ENCODE assay signal across 1 cellular context in the genomic region with DNA sequence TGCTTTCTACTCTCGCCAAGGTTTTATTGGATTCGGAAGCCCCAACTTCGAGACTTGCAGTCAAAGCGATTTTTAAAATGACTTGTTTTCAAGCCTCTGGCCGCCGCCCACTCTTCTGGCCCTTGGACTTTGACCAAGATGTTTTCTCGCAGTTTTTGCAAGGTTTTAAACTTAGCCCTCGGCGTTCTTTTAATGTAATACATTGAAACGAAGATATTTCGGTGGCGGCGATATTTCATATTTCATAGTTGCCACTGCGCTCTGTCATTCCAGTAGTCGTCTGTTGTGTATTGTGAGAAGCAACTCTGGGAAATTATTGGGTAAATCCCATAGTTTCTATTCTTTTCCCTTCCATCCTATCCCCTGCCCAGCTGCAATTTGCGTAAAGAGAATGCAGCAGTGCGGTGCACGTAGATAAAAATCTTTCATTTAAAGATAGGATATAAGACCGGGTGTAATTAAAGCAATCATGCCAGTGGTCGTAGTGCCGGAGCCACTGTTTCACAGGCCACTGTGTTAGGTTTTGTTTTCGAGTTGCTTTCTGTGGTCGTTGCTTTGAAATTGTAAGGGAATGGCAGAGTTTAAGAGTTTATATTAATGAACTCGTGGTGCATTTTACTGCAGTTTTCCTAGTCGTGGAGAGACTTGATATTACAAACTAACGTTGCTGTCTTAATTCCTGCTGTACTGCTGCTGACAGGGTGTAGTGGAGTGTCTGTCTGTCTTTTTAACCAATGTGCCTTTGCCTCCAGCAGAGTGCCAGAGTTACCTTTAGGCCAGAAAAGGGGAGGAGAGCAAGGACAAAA.
TF ChIP-seq lines count a peak whose summit lies in the region.

No MANE protein-coding gene starts in this region.

TF ChIP-seq in HepG2, 621 proteins besides CTCF, POLR2A, EP300 and RAD21 (continues in another document):
- TF ChIP-seq, protein P1, sequence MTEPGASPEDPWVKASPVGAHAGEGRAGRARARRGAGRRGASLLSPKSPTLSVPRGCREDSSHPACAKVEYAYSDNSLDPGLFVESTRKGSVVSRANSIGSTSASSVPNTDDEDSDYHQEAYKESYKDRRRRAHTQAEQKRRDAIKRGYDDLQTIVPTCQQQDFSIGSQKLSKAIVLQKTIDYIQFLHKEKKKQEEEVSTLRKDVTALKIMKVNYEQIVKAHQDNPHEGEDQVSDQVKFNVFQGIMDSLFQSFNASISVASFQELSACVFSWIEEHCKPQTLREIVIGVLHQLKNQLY (CRISPR knock-in tag; IDR thresholded peaks at IDR 0.05), result no peak
- TF ChIP-seq ZNF138 (CRISPR knock-in tag; IDR thresholded peaks at IDR 0.05; ENCODE audit: low read depth), result no peak
- no peak for TF ChIP-seq GATAD1 (CRISPR knock-in tag; IDR thresholded peaks at IDR 0.05)
- TF ChIP-seq ZNF430 (CRISPR knock-in tag; IDR thresholded peaks at IDR 0.05), result no peak; the same call in 1 of the 2 replicates
- TF ChIP-seq ZNF503 (CRISPR knock-in tag; IDR thresholded peaks at IDR 0.05), result no peak
- no peak for TF ChIP-seq DDIT3 (CRISPR knock-in tag; IDR thresholded peaks at IDR 0.05)
- peak; percentile 83 for TF ChIP-seq KDM5A (IDR thresholded peaks at IDR 0.05; ENCODE audit: borderline replicate concordance, low read length)
- TF ChIP-seq ZGPAT (CRISPR knock-in tag; IDR thresholded peaks at IDR 0.05), result 0 out of 2 replicates have a peak, but pooled peaks have one; percentile 13
- TF ChIP-seq ZNF460 (CRISPR knock-in tag; IDR thresholded peaks at IDR 0.05; ENCODE audit: borderline replicate concordance), result no peak
- TF ChIP-seq THYN1 (CRISPR knock-in tag; IDR thresholded peaks at IDR 0.05; ENCODE audit: borderline replicate concordance, low read depth), result no peak
- 0 out of 2 replicates have a peak, but pooled peaks have one; percentile 7 for TF ChIP-seq ZFP90 (CRISPR knock-in tag; IDR thresholded peaks at IDR 0.05; ENCODE audit: borderline replicate concordance)
- TF ChIP-seq, protein P2, sequence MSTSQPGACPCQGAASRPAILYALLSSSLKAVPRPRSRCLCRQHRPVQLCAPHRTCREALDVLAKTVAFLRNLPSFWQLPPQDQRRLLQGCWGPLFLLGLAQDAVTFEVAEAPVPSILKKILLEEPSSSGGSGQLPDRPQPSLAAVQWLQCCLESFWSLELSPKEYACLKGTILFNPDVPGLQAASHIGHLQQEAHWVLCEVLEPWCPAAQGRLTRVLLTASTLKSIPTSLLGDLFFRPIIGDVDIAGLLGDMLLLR (CRISPR knock-in tag; IDR thresholded peaks at IDR 0.05), result no peak
- peak; percentile 0 for TF ChIP-seq ASH2L (IDR thresholded peaks at IDR 0.05; ENCODE audit: insufficient read length, low read depth, low read length)
- no peak for TF ChIP-seq MYPOP (CRISPR knock-in tag; IDR thresholded peaks at IDR 0.05)
- no peak for TF ChIP-seq ZNF383 (CRISPR knock-in tag; IDR thresholded peaks at IDR 0.05; ENCODE audit: borderline replicate concordance)
- TF ChIP-seq MZF1 (CRISPR knock-in tag; IDR thresholded peaks at IDR 0.05; ENCODE audit: borderline replicate concordance), result no peak
- TF ChIP-seq POLR2AphosphoS2 (IDR thresholded peaks at IDR 0.05; ENCODE audit: low read depth, low read length), result no peak
- no peak for TF ChIP-seq FOXA1 (IDR thresholded peaks at IDR 0.05)
- no peak for TF ChIP-seq FOXA1 (CRISPR knock-in tag; IDR thresholded peaks at IDR 0.05)
- peak; percentile 17 for TF ChIP-seq PHF8 (CRISPR knock-in tag; IDR thresholded peaks at IDR 0.05)
- TF ChIP-seq HES4 (CRISPR knock-in tag; IDR thresholded peaks at IDR 0.05; ENCODE audit: borderline replicate concordance), result no peak
- TF ChIP-seq, protein P3, sequence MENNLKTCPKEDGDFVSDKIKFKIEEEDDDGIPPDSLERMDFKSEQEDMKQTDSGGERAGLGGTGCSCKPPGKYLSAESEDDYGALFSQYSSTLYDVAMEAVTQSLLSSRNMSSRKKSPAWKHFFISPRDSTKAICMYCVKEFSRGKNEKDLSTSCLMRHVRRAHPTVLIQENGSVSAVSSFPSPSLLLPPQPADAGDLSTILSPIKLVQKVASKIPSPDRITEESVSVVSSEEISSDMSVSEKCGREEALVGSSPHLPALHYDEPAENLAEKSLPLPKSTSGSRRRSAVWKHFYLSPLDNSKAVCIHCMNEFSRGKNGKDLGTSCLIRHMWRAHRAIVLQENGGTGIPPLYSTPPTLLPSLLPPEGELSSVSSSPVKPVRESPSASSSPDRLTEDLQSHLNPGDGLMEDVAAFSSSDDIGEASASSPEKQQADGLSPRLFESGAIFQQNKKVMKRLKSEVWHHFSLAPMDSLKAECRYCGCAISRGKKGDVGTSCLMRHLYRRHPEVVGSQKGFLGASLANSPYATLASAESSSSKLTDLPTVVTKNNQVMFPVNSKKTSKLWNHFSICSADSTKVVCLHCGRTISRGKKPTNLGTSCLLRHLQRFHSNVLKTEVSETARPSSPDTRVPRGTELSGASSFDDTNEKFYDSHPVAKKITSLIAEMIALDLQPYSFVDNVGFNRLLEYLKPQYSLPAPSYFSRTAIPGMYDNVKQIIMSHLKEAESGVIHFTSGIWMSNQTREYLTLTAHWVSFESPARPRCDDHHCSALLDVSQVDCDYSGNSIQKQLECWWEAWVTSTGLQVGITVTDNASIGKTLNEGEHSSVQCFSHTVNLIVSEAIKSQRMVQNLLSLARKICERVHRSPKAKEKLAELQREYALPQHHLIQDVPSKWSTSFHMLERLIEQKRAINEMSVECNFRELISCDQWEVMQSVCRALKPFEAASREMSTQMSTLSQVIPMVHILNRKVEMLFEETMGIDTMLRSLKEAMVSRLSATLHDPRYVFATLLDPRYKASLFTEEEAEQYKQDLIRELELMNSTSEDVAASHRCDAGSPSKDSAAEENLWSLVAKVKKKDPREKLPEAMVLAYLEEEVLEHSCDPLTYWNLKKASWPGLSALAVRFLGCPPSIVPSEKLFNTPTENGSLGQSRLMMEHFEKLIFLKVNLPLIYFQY (CRISPR knock-in tag; IDR thresholded peaks at IDR 0.05; ENCODE audit: borderline replicate concordance), result 0 out of 2 replicates have a peak, but pooled peaks have one; percentile 9
- no peak for TF ChIP-seq ZNF337 (CRISPR knock-in tag; IDR thresholded peaks at IDR 0.05; ENCODE audit: borderline replicate concordance, low read depth)
- 0 out of 2 replicates have a peak, but pooled peaks have one; percentile 74 for TF ChIP-seq SMYD3 (CRISPR knock-in tag; IDR thresholded peaks at IDR 0.05)
- TF ChIP-seq, protein P4, sequence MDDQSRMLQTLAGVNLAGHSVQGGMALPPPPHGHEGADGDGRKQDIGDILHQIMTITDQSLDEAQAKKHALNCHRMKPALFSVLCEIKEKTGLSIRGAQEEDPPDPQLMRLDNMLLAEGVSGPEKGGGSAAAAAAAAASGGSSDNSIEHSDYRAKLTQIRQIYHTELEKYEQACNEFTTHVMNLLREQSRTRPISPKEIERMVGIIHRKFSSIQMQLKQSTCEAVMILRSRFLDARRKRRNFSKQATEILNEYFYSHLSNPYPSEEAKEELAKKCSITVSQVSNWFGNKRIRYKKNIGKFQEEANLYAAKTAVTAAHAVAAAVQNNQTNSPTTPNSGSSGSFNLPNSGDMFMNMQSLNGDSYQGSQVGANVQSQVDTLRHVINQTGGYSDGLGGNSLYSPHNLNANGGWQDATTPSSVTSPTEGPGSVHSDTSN (CRISPR knock-in tag; IDR thresholded peaks at IDR 0.05; ENCODE audit: borderline replicate concordance), result no peak
- TF ChIP-seq, protein P5, sequence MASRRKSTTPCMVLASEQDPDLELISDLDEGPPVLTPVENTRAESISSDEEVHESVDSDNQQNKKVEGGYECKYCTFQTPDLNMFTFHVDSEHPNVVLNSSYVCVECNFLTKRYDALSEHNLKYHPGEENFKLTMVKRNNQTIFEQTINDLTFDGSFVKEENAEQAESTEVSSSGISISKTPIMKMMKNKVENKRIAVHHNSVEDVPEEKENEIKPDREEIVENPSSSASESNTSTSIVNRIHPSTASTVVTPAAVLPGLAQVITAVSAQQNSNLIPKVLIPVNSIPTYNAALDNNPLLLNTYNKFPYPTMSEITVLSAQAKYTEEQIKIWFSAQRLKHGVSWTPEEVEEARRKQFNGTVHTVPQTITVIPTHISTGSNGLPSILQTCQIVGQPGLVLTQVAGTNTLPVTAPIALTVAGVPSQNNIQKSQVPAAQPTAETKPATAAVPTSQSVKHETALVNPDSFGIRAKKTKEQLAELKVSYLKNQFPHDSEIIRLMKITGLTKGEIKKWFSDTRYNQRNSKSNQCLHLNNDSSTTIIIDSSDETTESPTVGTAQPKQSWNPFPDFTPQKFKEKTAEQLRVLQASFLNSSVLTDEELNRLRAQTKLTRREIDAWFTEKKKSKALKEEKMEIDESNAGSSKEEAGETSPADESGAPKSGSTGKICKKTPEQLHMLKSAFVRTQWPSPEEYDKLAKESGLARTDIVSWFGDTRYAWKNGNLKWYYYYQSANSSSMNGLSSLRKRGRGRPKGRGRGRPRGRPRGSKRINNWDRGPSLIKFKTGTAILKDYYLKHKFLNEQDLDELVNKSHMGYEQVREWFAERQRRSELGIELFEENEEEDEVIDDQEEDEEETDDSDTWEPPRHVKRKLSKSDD (CRISPR knock-in tag; IDR thresholded peaks at IDR 0.05; ENCODE audit: low read depth), result no peak
- TF ChIP-seq ATAD3A (CRISPR knock-in tag; IDR thresholded peaks at IDR 0.05), result no peak
- TF ChIP-seq, protein P6, sequence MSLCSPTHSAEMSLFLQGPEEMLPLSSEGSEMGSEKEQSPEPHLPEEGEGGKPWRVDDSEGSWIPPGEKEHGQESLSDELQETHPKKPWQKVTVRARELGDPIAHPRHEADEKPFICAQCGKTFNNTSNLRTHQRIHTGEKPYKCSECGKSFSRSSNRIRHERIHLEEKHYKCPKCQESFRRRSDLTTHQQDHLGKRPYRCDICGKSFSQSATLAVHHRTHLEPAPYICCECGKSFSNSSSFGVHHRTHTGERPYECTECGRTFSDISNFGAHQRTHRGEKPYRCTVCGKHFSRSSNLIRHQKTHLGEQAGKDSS (CRISPR knock-in tag; IDR thresholded peaks at IDR 0.05; ENCODE audit: borderline replicate concordance, low read depth), result no peak
- no peak for TF ChIP-seq KDM5B (CRISPR knock-in tag; IDR thresholded peaks at IDR 0.05; ENCODE audit: borderline replicate concordance)
- no peak for TF ChIP-seq BCL6 (CRISPR knock-in tag; IDR thresholded peaks at IDR 0.05)
- TF ChIP-seq NAIF1 (CRISPR knock-in tag; IDR thresholded peaks at IDR 0.05; ENCODE audit: borderline replicate concordance), result no peak
- TF ChIP-seq CAMTA2 (CRISPR knock-in tag; IDR thresholded peaks at IDR 0.05; ENCODE audit: borderline replicate concordance), result no peak
- TF ChIP-seq ZFY (CRISPR knock-in tag; IDR thresholded peaks at IDR 0.05), result peak; percentile 43; the same call in 1 of the 2 replicates
- TF ChIP-seq MTF2 (CRISPR knock-in tag; IDR thresholded peaks at IDR 0.05; ENCODE audit: borderline replicate concordance), result no peak
- no peak for TF ChIP-seq KLF9 (CRISPR knock-in tag; IDR thresholded peaks at IDR 0.05; ENCODE audit: low read depth)
- no peak for TF ChIP-seq ZNF263 (CRISPR knock-in tag; IDR thresholded peaks at IDR 0.05)
- TF ChIP-seq ZNF292 (CRISPR knock-in tag; IDR thresholded peaks at IDR 0.05; ENCODE audit: borderline replicate concordance, low read depth), result no peak
- no peak for TF ChIP-seq HOXA9 (CRISPR knock-in tag; IDR thresholded peaks at IDR 0.05; ENCODE audit: borderline replicate concordance)
- no peak for TF ChIP-seq EZH2 (conservative IDR thresholded peaks at IDR 0.05; ENCODE audit: low read depth, low read length)
- no peak for TF ChIP-seq MIXL1 (CRISPR knock-in tag; IDR thresholded peaks at IDR 0.05)
- TF ChIP-seq, protein P7, sequence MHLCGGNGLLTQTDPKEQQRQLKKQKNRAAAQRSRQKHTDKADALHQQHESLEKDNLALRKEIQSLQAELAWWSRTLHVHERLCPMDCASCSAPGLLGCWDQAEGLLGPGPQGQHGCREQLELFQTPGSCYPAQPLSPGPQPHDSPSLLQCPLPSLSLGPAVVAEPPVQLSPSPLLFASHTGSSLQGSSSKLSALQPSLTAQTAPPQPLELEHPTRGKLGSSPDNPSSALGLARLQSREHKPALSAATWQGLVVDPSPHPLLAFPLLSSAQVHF (CRISPR knock-in tag; IDR thresholded peaks at IDR 0.05), result no peak
